Comparison of ENCODE assay signal across 14 cellular contexts in genomic region chr11:61753672-61754071, GRCh38. TPM values are rescaled to one million over a fixed set of nuclear protein-coding genes. Genes with fewer than 3 reads are reported as not detected.
DNase-seq lines count a peak whose midpoint lies in the region; ATAC-seq, FAIRE-seq and TF ChIP-seq lines count a peak whose summit lies in the region.
"Had no signal": no experiment of that assay in that cellular context is flagged by ENCODE, and none has a peak within 500 bp of the region (broad histone marks: within the 10 kb centered on the region; RNA-seq: fewer than 3 reads in every experiment).

No MANE protein-coding gene starts in this region.

- no peak for TF ChIP-seq CTCF in HepG2 (CRISPR knock-in tag; IDR thresholded peaks at IDR 0.05)
- no peak for TF ChIP-seq CTCF in right lobe of liver (IDR thresholded peaks at IDR 0.05)
- TF ChIP-seq CTCF in choroid plexus epithelial cell (conservative IDR thresholded peaks at IDR 0.05; ENCODE audit: low read depth, low read length) = no peak
- TF ChIP-seq CTCF in upper lobe of right lung (IDR thresholded peaks at IDR 0.05) = no peak

- H3K27me3 ChIP-seq in HepG2 (ENCODE audit: control insufficient read depth in 1 of 2, insufficient read depth in 2 of 2, low read length in 2 of 2) (no peaks in the 10 kb centered on the region), right lobe of liver (no peaks in the 10 kb centered on the region), muscle layer of duodenum (ENCODE audit: low read depth, low read length) (no peaks in the 10 kb centered on the region), upper lobe of right lung (peaks cover 5% of the 10 kb centered on the region), GM23248 (replicated peaks; ENCODE audit: insufficient read depth) (no peaks in the 10 kb centered on the region)

- in situ Hi-C loops in HepG2 (cut with HindIII; ENCODE audit: extremely low pct_ligation_motif_present, low pct_unique_long_range_greater_than_20kb) = no loop called here
- in situ Hi-C loops in GM23248 (cut with MboI) = no loop called here

- H3K4me1 ChIP-seq in HepG2 (ENCODE audit: insufficient read depth, low read length) = peaks cover 91% of the 10 kb centered on the region
- H3K4me1 ChIP-seq in right lobe of liver = peaks cover 0 to 26% (median 0%) of the 10 kb centered on the region in 4 donors
- peaks cover 3 to 5% of the 10 kb centered on the region in 2 donors for H3K4me1 ChIP-seq in muscle layer of duodenum (ENCODE audit: control insufficient read depth in 1 of 2, insufficient read depth in 2 of 2, low read length in 2 of 2)
- H3K4me1 ChIP-seq in upper lobe of right lung = peaks cover 4% of the 10 kb centered on the region
- H3K4me1 ChIP-seq in GM23248 (ENCODE audit: insufficient read depth) = 0 out of 2 replicates have a peak, but pooled peaks cover 3% of the 10 kb centered on the region

- H3F3A ChIP-seq in GM23248 (ENCODE audit: insufficient read depth) = no peaks in the 10 kb centered on the region

- H3K9me3 ChIP-seq in HepG2 (ENCODE audit: low read length) = no peaks in the 10 kb centered on the region
- no peaks in the 10 kb centered on the region for H3K9me3 ChIP-seq in right lobe of liver
- H3K9me3 ChIP-seq in muscle layer of duodenum (ENCODE audit: control insufficient read depth in 1 of 2, low read length in 2 of 2) = no peaks in the 10 kb centered on the region
- no peaks in the 10 kb centered on the region for H3K9me3 ChIP-seq in upper lobe of right lung
- H3K9me3 ChIP-seq in GM23248 (ENCODE audit: low read depth) = no peaks in the 10 kb centered on the region

- H3K9me2 ChIP-seq in GM23248 (ENCODE audit: insufficient read depth) = no peaks in the 10 kb centered on the region

- no peak for TF ChIP-seq EP300 in HepG2 (IDR thresholded peaks at IDR 0.05; ENCODE audit: low read depth in 2 of 2, low read length in 2 of 2)
- TF ChIP-seq EP300 in HepG2 (CRISPR knock-in tag; IDR thresholded peaks at IDR 0.05; ENCODE audit: borderline replicate concordance) = no peak

- BruUV-seq in HepG2 (replicated peaks; lab: Mats Ljungman, UMichigan) = no TSS peak

- H3K27ac ChIP-seq in HepG2 (ENCODE audit: extremely low read length, insufficient read depth, low read length) (peak overlapping the region; percentile 100), right lobe of liver (no peak overlapping the region), muscle layer of duodenum (ENCODE audit: low read length) (peak overlapping the region; percentile 8), upper lobe of right lung (peak overlapping the region; percentile 47), GM23248 (no peak overlapping the region)

- no peak for DNase-seq in HepG2 (ENCODE audit: low spot score)
- no peak for DNase-seq in right lobe of liver
- no peak for DNase-seq in choroid plexus epithelial cell (ENCODE audit: low read depth)
- DNase-seq in upper lobe of right lung = no peak
- DNase-seq in AG20443 (ENCODE audit: low spot score) = no peak
- no peak for DNase-seq in MV-4-11 (lab: John Stamatoyannopoulos, UW)
- no peak for DNase-seq in GM23248
- DNase-seq: activated CD4-positive, CD25-positive, alpha-beta regulatory T cell treated with anti-CD3 and anti-CD28 coated beads, Interleukin-2, amount 50 U/mL, for 72 hours; activated gamma-delta T cell; cortex of kidney; Right ventricle myocardium superior; stimulated activated CD4-positive, alpha-beta T cell treated with anti-CD3 and anti-CD28 coated beads, Interleukin-1b, Interleukin-23, amount 100 ng/mL, for 48 hours had no signal

- H3K4me3 ChIP-seq in HepG2 (replicated peaks in 1 of 3; ENCODE audit: insufficient read depth in 1 of 3, low read depth in 2 of 3, low read length in 3 of 3) (peak overlapping the region; percentile 69 to 87 (median 74)), right lobe of liver (peak overlapping the region in 1 of 3 donors; percentile 61), choroid plexus epithelial cell (ENCODE audit: low read depth, low read length) (peak overlapping the region; percentile 73), muscle layer of duodenum (ENCODE audit: low read depth in 1 of 2, low read length in 2 of 2) (peak overlapping the region in 1 of 2 donors; percentile 60), upper lobe of right lung (peak overlapping the region; percentile 44), GM23248 (no peak overlapping the region)

- intact Hi-C loops in HepG2 (cut with micrococcal nuclease; ENCODE audit: unreplicated experiment) = loop anchor here (1.0 kb wide), 1 partner anchor 23 kb away; no protein-coding TSS in a partner anchor
- intact Hi-C loops in right lobe of liver (cut with DNase I) = no loop called here
- intact Hi-C loops in upper lobe of right lung (cut with DNase I) = no loop called here

- H3K4me2 ChIP-seq in HepG2 (ENCODE audit: low read depth, low read length) (peak overlapping the region; percentile 93), GM23248 (ENCODE audit: unreplicated experiment) (no peak overlapping the region)

- FAIRE-seq in HepG2 (lab: Jason Lieb, UNC) = no peak
- FAIRE-seq: frontal cortex had no signal

- ATAC-seq in HepG2 (no peak), right lobe of liver (no peak), upper lobe of right lung (no peak)

- H3K9ac ChIP-seq in HepG2 (ENCODE audit: insufficient read depth, low read depth, low read length) (peak overlapping the region; percentile 89), GM23248 (no peak overlapping the region)

- POLR2A ChIA-PET in HepG2 (lab: Yijun Ruan, JAX) = interaction anchor here (1.6 kb wide), 1 partner anchor 16 kb away, joined by 8 read pairs; no protein-coding TSS in a partner anchor

- CTCF ChIA-PET in HepG2 (lab: Yijun Ruan, JAX; ENCODE audit: low intra/inter-chr PET ratio, low total read pairs) = interaction anchor here (3.5 to 5.4 kb wide), 2 partner anchors 16 to 23 kb away, joined by 47 to 51 read pairs; no protein-coding TSS in a partner anchor

- no peak for TF ChIP-seq RAD21 in HepG2 (CRISPR knock-in tag; IDR thresholded peaks at IDR 0.05)

- H4K20me1 ChIP-seq in HepG2 (ENCODE audit: insufficient read depth, low read length) = no peaks in the 10 kb centered on the region
- H4K20me1 ChIP-seq in GM23248 (ENCODE audit: insufficient read depth) = no peaks in the 10 kb centered on the region

- H3K36me3 ChIP-seq in HepG2 (replicated peaks in 1 of 2; ENCODE audit: control insufficient read depth in 1 of 2, insufficient read depth in 2 of 2, low read length in 2 of 2) (no peaks in the 10 kb centered on the region), right lobe of liver (no peaks in the 10 kb centered on the region), muscle layer of duodenum (ENCODE audit: control insufficient read depth in 1 of 2, insufficient read depth in 2 of 2, low read length in 2 of 2) (no peaks in the 10 kb centered on the region), upper lobe of right lung (no peaks in the 10 kb centered on the region), GM23248 (ENCODE audit: low read depth) (no peaks in the 10 kb centered on the region)

- WGBS in HepG2 (ENCODE audit: low lambda C conversion rate) = 64% methylated on average over 5 of the region's 5 CpGs
- WGBS in right lobe of liver (ENCODE audit: insufficient coverage, low coverage, low lambda C conversion rate, missing lambda C conversion rate) = 81% methylated on average over 3 of the region's 5 CpGs
- 63 to 69% methylated on average over 5 of the region's 5 CpGs for WGBS in GM23248 (ENCODE audit: low coverage in 1 of 2, low lambda C conversion rate in 2 of 2, missing lambda C conversion rate in 2 of 2), 2 experiments

- H2AFZ ChIP-seq in HepG2 (ENCODE audit: low read length) (no peak overlapping the region), GM23248 (no peak overlapping the region)

- TF ChIP-seq POLR2A in HepG2 (IDR thresholded peaks at IDR 0.05; ENCODE audit: insufficient read depth in 1 of 2, low read depth in 2 of 2, low read length in 2 of 2) (no peak), right lobe of liver (IDR thresholded peaks at IDR 0.05) (no peak)

- H3K79me2 ChIP-seq in HepG2 (ENCODE audit: insufficient read depth, low read length) = peaks cover 57% of the 10 kb centered on the region
- no peaks in the 10 kb centered on the region for H3K79me2 ChIP-seq in GM23248 (ENCODE audit: insufficient read depth)

RNA-seq across cellular contexts. Expression of gene MYRF, which starts 1.2 kb away (rescaled TPM):
- total RNA-seq in HepG2 (2016; rRNA removed; fragmentation: Illumina TruSeq; extraction: Trizol) (7.9 and 10.2 TPM in 2 replicates), right lobe of liver (10 to 100 TPM in 5 of 6 experiments, 1 to 10 TPM in 1; 7.6 to 16.4 (median 11.6) TPM), upper lobe of right lung (62.6 TPM)
- total RNA-seq in HepG2 (2016; cell fraction: cytosol; rRNA removed; fragmentation: Illumina TruSeq; extraction: Trizol; ENCODE audit: low read depth) = 6.6 and 7.4 TPM in 2 replicates
- 6.8 and 10.3 TPM in 2 replicates for total RNA-seq in HepG2 (2016; cell fraction: insoluble cytoplasmic fraction; rRNA removed; fragmentation: Illumina TruSeq; extraction: Trizol)
- 8.2 and 8.5 TPM in 2 replicates for total RNA-seq in HepG2 (2016; cell fraction: membrane; rRNA removed; fragmentation: Illumina TruSeq; extraction: Trizol)
- 16.7 and 20.6 TPM in 2 replicates for total RNA-seq in HepG2 (2016; cell fraction: nucleus; rRNA removed; fragmentation: Illumina TruSeq; extraction: Trizol)
- polyA plus RNA-seq in HepG2 (2011; rRNA removed) (25.9 and 33.2 TPM in 2 replicates), GM23248 (2016; fragmentation: Nextera tagmentation; extraction: Ambion mirVana) (0.05 and 0.16 TPM in 2 replicates)
- 17.4 and 19.1 TPM in 2 replicates for polyA plus RNA-seq in HepG2 (2011; cell fraction: cytosol; rRNA removed)
- polyA plus RNA-seq in HepG2 (2011; cell fraction: nucleus; rRNA removed) = 140 and 154 TPM in 2 replicates
- 27.5 and 41.4 TPM in 2 replicates for polyA plus RNA-seq in HepG2 (2012)
- polyA plus RNA-seq in HepG2 (2016; cell fraction: cytosol; fragmentation: Illumina TruSeq; extraction: Trizol; ENCODE audit: low read depth) = 1.8 and 2.1 TPM in 2 replicates
- 12.8 and 17.2 TPM in 2 replicates for polyA plus RNA-seq in HepG2 (2016; cell fraction: insoluble cytoplasmic fraction; fragmentation: Illumina TruSeq; extraction: Trizol; ENCODE audit: low read depth)
- 5.7 and 6.2 TPM in 2 replicates for polyA plus RNA-seq in HepG2 (2016; cell fraction: membrane; fragmentation: Illumina TruSeq; extraction: Trizol; ENCODE audit: low read depth)
- 69.8 and 76.1 TPM in 2 replicates for polyA plus RNA-seq in HepG2 (2016; cell fraction: nucleus; fragmentation: Illumina TruSeq; extraction: Trizol; ENCODE audit: insufficient read depth, low read depth)
- polyA minus RNA-seq in HepG2 (2011; rRNA and poly(A)+ RNA removed; ENCODE audit: low replicate concordance) = 2.9 and 52.2 TPM in 2 replicates
- 27.3 and 36.7 TPM in 2 replicates for polyA minus RNA-seq in HepG2 (2011; cell fraction: cytosol; rRNA and poly(A)+ RNA removed)
- polyA minus RNA-seq in HepG2 (2011; cell fraction: nucleus; rRNA and poly(A)+ RNA removed) = 39.0 and 39.4 TPM in 2 replicates
- total RNA-seq in GM23248 (2014; rRNA removed; shearing (Covaris generic)) = not detected in 2 replicates

RNA-seq across cellular contexts. Expression of gene TMEM258, which starts 38.7 kb away (rescaled TPM):
- total RNA-seq in HepG2 (2016; rRNA removed; fragmentation: Illumina TruSeq; extraction: Trizol) (164 and 175 TPM in 2 replicates), right lobe of liver (10 to 100 TPM; 31.6 to 74.5 (median 55.3) TPM), upper lobe of right lung (94.0 TPM)
- 124 and 186 TPM in 2 replicates for total RNA-seq in HepG2 (2016; cell fraction: cytosol; rRNA removed; fragmentation: Illumina TruSeq; extraction: Trizol; ENCODE audit: low read depth)
- 157 and 180 TPM in 2 replicates for total RNA-seq in HepG2 (2016; cell fraction: insoluble cytoplasmic fraction; rRNA removed; fragmentation: Illumina TruSeq; extraction: Trizol)
- total RNA-seq in HepG2 (2016; cell fraction: membrane; rRNA removed; fragmentation: Illumina TruSeq; extraction: Trizol) = 166 and 206 TPM in 2 replicates
- 83.5 and 96.3 TPM in 2 replicates for total RNA-seq in HepG2 (2016; cell fraction: nucleus; rRNA removed; fragmentation: Illumina TruSeq; extraction: Trizol)
- polyA plus RNA-seq in HepG2 (2011; rRNA removed) (363 and 424 TPM in 2 replicates), GM23248 (2016; fragmentation: Nextera tagmentation; extraction: Ambion mirVana) (258 and 259 TPM in 2 replicates)
- polyA plus RNA-seq in HepG2 (2011; cell fraction: cytosol; rRNA removed) = 333 and 381 TPM in 2 replicates
- 70.6 and 77.2 TPM in 2 replicates for polyA plus RNA-seq in HepG2 (2011; cell fraction: nucleus; rRNA removed)
- polyA plus RNA-seq in HepG2 (2012) = 225 and 301 TPM in 2 replicates
- 181 and 226 TPM in 2 replicates for polyA plus RNA-seq in HepG2 (2016; cell fraction: cytosol; fragmentation: Illumina TruSeq; extraction: Trizol; ENCODE audit: low read depth)
- 187 and 188 TPM in 2 replicates for polyA plus RNA-seq in HepG2 (2016; cell fraction: insoluble cytoplasmic fraction; fragmentation: Illumina TruSeq; extraction: Trizol; ENCODE audit: low read depth)
- polyA plus RNA-seq in HepG2 (2016; cell fraction: membrane; fragmentation: Illumina TruSeq; extraction: Trizol; ENCODE audit: low read depth) = 185 and 215 TPM in 2 replicates
- 173 and 175 TPM in 2 replicates for polyA plus RNA-seq in HepG2 (2016; cell fraction: nucleus; fragmentation: Illumina TruSeq; extraction: Trizol; ENCODE audit: insufficient read depth, low read depth)
- polyA minus RNA-seq in HepG2 (2011; rRNA and poly(A)+ RNA removed; ENCODE audit: low replicate concordance) = 153 and 413 TPM in 2 replicates
- polyA minus RNA-seq in HepG2 (2011; cell fraction: cytosol; rRNA and poly(A)+ RNA removed) = 79.2 and 82.2 TPM in 2 replicates
- polyA minus RNA-seq in HepG2 (2011; cell fraction: nucleus; rRNA and poly(A)+ RNA removed) = 54.3 and 55.7 TPM in 2 replicates
- total RNA-seq in GM23248 (2014; rRNA removed; shearing (Covaris generic)) = 28.5 and 72.8 TPM in 2 replicates

RNA-seq across cellular contexts. Expression of gene FEN1, which starts 39.0 kb away (rescaled TPM):
- total RNA-seq in HepG2 (2016; rRNA removed; fragmentation: Illumina TruSeq; extraction: Trizol) (102 and 116 TPM in 2 replicates), right lobe of liver (10 to 100 TPM in 2 of 6 experiments, 1 to 10 TPM in 4; 4.0 to 13.3 (median 5.4) TPM), upper lobe of right lung (4.9 TPM)
- 9.9 and 12.9 TPM in 2 replicates for total RNA-seq in HepG2 (2016; cell fraction: cytosol; rRNA removed; fragmentation: Illumina TruSeq; extraction: Trizol; ENCODE audit: low read depth)
- 103 and 117 TPM in 2 replicates for total RNA-seq in HepG2 (2016; cell fraction: insoluble cytoplasmic fraction; rRNA removed; fragmentation: Illumina TruSeq; extraction: Trizol)
- total RNA-seq in HepG2 (2016; cell fraction: membrane; rRNA removed; fragmentation: Illumina TruSeq; extraction: Trizol) = 25.3 and 31.0 TPM in 2 replicates
- total RNA-seq in HepG2 (2016; cell fraction: nucleus; rRNA removed; fragmentation: Illumina TruSeq; extraction: Trizol) = 47.5 and 54.1 TPM in 2 replicates
- polyA plus RNA-seq in HepG2 (2011; rRNA removed) (10.9 and 12.4 TPM in 2 replicates), GM23248 (2016; fragmentation: Nextera tagmentation; extraction: Ambion mirVana) (29.1 and 31.5 TPM in 2 replicates)
- polyA plus RNA-seq in HepG2 (2011; cell fraction: cytosol; rRNA removed) = 11.9 and 14.6 TPM in 2 replicates
- polyA plus RNA-seq in HepG2 (2011; cell fraction: nucleus; rRNA removed) = 4.0 and 5.3 TPM in 2 replicates
- polyA plus RNA-seq in HepG2 (2012) = 11.2 and 20.0 TPM in 2 replicates
- 5.2 and 7.1 TPM in 2 replicates for polyA plus RNA-seq in HepG2 (2016; cell fraction: cytosol; fragmentation: Illumina TruSeq; extraction: Trizol; ENCODE audit: low read depth)
- polyA plus RNA-seq in HepG2 (2016; cell fraction: insoluble cytoplasmic fraction; fragmentation: Illumina TruSeq; extraction: Trizol; ENCODE audit: low read depth) = 94.2 and 98.7 TPM in 2 replicates
- 12.2 and 15.7 TPM in 2 replicates for polyA plus RNA-seq in HepG2 (2016; cell fraction: membrane; fragmentation: Illumina TruSeq; extraction: Trizol; ENCODE audit: low read depth)
- polyA plus RNA-seq in HepG2 (2016; cell fraction: nucleus; fragmentation: Illumina TruSeq; extraction: Trizol; ENCODE audit: insufficient read depth, low read depth) = 60.2 and 63.1 TPM in 2 replicates
- 25.3 and 218 TPM in 2 replicates for polyA minus RNA-seq in HepG2 (2011; rRNA and poly(A)+ RNA removed; ENCODE audit: low replicate concordance)
- 7.6 and 10.2 TPM in 2 replicates for polyA minus RNA-seq in HepG2 (2011; cell fraction: cytosol; rRNA and poly(A)+ RNA removed)
- 10.8 and 11.8 TPM in 2 replicates for polyA minus RNA-seq in HepG2 (2011; cell fraction: nucleus; rRNA and poly(A)+ RNA removed)
- total RNA-seq in GM23248 (2014; rRNA removed; shearing (Covaris generic)) = 29.0 and 29.2 TPM in 2 replicates

Comparison
In these comparisons a context has a peak if more than half of its experiments do, and no peak if none do; other contexts are left out.
1. H3K27ac ChIP-seq: peak in HepG2 (single experiment), muscle layer of duodenum (single experiment) and upper lobe of right lung (single experiment); none in right lobe of liver (0 of 3) and GM23248 (single experiment).